ENCODE assay signal across 9 cellular contexts in genomic region chr3:196080517-196080841, GRCh38. TPM values are rescaled to one million over a fixed set of nuclear protein-coding genes. Genes with fewer than 3 reads are reported as not detected.
DNase-seq lines count a peak whose midpoint lies in the region; ATAC-seq, FAIRE-seq and TF ChIP-seq lines count a peak whose summit lies in the region.
"Had no signal": no experiment of that assay in that cellular context is flagged by ENCODE, and none has a peak within 500 bp of the region (broad histone marks: within the 10 kb centered on the region; RNA-seq: fewer than 3 reads in every experiment).

No MANE protein-coding gene starts in this region.

- no peaks in the 10 kb centered on the region for H3K9me3 Mint-ChIP-seq in activated CD4-positive, alpha-beta T cell treated with anti-CD3 and anti-CD28 coated beads, Interleukin-2, amount 10 ng/mL, durations not matched to agents 24 days and 14 days
- no peaks in the 10 kb centered on the region for H3K9me3 Mint-ChIP-seq in activated T-helper 1 cell treated with anti-CD3 and anti-CD28 coated beads, Interleukin-12 subunit alpha, Interleukin-12 subunit beta, Interleukin-2, Interleukin-4 antibody, amounts not matched to agents 30 ng/mL and 10 ng/mL and 1 ng/mL, durations not matched to agents 14 hours and 24 hours and 36 hours

- dilution Hi-C loops in keratinocyte (cut with MboI; ENCODE audit: extremely low pct_ligation_motif_present, low sequenced_read_pairs) = no loop called here

- H3K36me3 ChIP-seq in keratinocyte (ENCODE audit: control insufficient read depth in 2 of 2, extremely low read depth in 1 of 2, insufficient read depth in 2 of 2, low read length in 2 of 2) (peaks cover 4 to 16% of the 10 kb centered on the region in 2 experiments), suprapubic skin (peaks cover 9% of the 10 kb centered on the region)

- H3K9me1 ChIP-seq in keratinocyte (ENCODE audit: control insufficient read depth, extremely low read depth, insufficient read depth, low read length) = peaks cover 3% of the 10 kb centered on the region

- peaks cover 40% of the 10 kb centered on the region for H3K36me3 Mint-ChIP-seq in activated CD4-positive, alpha-beta T cell treated with anti-CD3 and anti-CD28 coated beads, Interleukin-2, amount 10 ng/mL, durations not matched to agents 24 days and 14 days (ENCODE audit: low read depth)
- peaks cover 37% of the 10 kb centered on the region for H3K36me3 Mint-ChIP-seq in activated T-helper 1 cell treated with anti-CD3 and anti-CD28 coated beads, Interleukin-12 subunit alpha, Interleukin-12 subunit beta, Interleukin-2, Interleukin-4 antibody, amounts not matched to agents 30 ng/mL and 10 ng/mL and 1 ng/mL, durations not matched to agents 14 hours and 24 hours and 36 hours (ENCODE audit: low read depth)

- H3K4me1 Mint-ChIP-seq in activated CD4-positive, alpha-beta T cell treated with anti-CD3 and anti-CD28 coated beads, Interleukin-2, amount 10 ng/mL, durations not matched to agents 24 days and 14 days = peaks cover 36% of the 10 kb centered on the region
- peaks cover 44% of the 10 kb centered on the region for H3K4me1 Mint-ChIP-seq in activated T-helper 1 cell treated with anti-CD3 and anti-CD28 coated beads, Interleukin-12 subunit alpha, Interleukin-12 subunit beta, Interleukin-2, Interleukin-4 antibody, amounts not matched to agents 30 ng/mL and 10 ng/mL and 1 ng/mL, durations not matched to agents 14 hours and 24 hours and 36 hours (ENCODE audit: low read depth)

- intact Hi-C loops in activated CD4-positive, alpha-beta T cell treated with anti-CD3 and anti-CD28 coated beads, Interleukin-2, amount 10 ng/mL, durations not matched to agents 24 days and 14 days (cut with micrococcal nuclease) = loop anchor here (5.0 kb wide), 1 partner anchor 422 kb away; the partner anchor contains the start of gene RNF168
- intact Hi-C loops in activated T-helper 1 cell treated with anti-CD3 and anti-CD28 coated beads, Interleukin-12 subunit alpha, Interleukin-12 subunit beta, Interleukin-2, Interleukin-4 antibody, amounts not matched to agents 30 ng/mL and 10 ng/mL and 1 ng/mL, durations not matched to agents 14 hours and 24 hours and 36 hours (cut with micrococcal nuclease) = loop anchor here (5.0 kb wide), 1 partner anchor 173 kb away; the partner anchor contains the start of gene TNK2

- H3K79me2 ChIP-seq in keratinocyte (ENCODE audit: control insufficient read depth, insufficient read depth, low read length) = peaks cover 61% of the 10 kb centered on the region

- TF ChIP-seq POLR2A in suprapubic skin (IDR thresholded peaks at IDR 0.05) = no peak

- H3K27ac ChIP-seq in keratinocyte (ENCODE audit: control insufficient read depth, insufficient read depth, low read length) (peak overlapping the region; percentile 82), suprapubic skin (no peak overlapping the region)

- peak overlapping the region; percentile 92 for H3K27ac Mint-ChIP-seq in activated CD4-positive, alpha-beta T cell treated with anti-CD3 and anti-CD28 coated beads, Interleukin-2, amount 10 ng/mL, durations not matched to agents 24 days and 14 days
- H3K27ac Mint-ChIP-seq in activated T-helper 1 cell treated with anti-CD3 and anti-CD28 coated beads, Interleukin-12 subunit alpha, Interleukin-12 subunit beta, Interleukin-2, Interleukin-4 antibody, amounts not matched to agents 30 ng/mL and 10 ng/mL and 1 ng/mL, durations not matched to agents 14 hours and 24 hours and 36 hours = peak overlapping the region; percentile 98

- peak; percentile 64 for DNase-seq in activated CD4-positive, alpha-beta T cell treated with anti-CD3 and anti-CD28 coated beads, Interleukin-2, amount 10 ng/mL, durations not matched to agents 24 days and 14 days
- DNase-seq in activated CD4-positive, alpha-beta T cell treated with anti-CD3 and anti-CD28 coated beads, Interleukin-2, amount 50 U/mL, for 1 hour = no peak
- no peak for DNase-seq in activated T-helper 1 cell treated with anti-CD3 and anti-CD28 coated beads, Interleukin-12 subunit alpha, Interleukin-12 subunit beta, Interleukin-2, Interleukin-4 antibody, amounts not matched to agents 30 ng/mL and 10 ng/mL and 1 ng/mL, durations not matched to agents 14 hours and 24 hours and 36 hours (ENCODE audit: low spot score)
- DNase-seq in keratinocyte (ENCODE audit: low read depth, low spot score) = no peak
- no peak for DNase-seq in suprapubic skin (ENCODE audit: low spot score in 2 of 2)
- DNase-seq in NCI-H146 treated with DMSO at 0.1 percent for 48 hours (lab: John Stamatoyannopoulos, UW; ENCODE audit: unreplicated experiment) = no peak
- DNase-seq in activated gamma-delta T cell (lab: John Stamatoyannopoulos, UW) = no peak
- DNase-seq: NCI-H2107 had no signal

- TF ChIP-seq EP300 in suprapubic skin (IDR thresholded peaks at IDR 0.05) = no peak

- peaks cover 23% of the 10 kb centered on the region for H4K20me1 ChIP-seq in keratinocyte (ENCODE audit: control insufficient read depth, extremely low read depth, insufficient read depth, low read length)

- H3K9ac ChIP-seq in keratinocyte (ENCODE audit: control insufficient read depth, extremely low read depth, insufficient read depth, low read length) = peak overlapping the region; percentile 87

- H3K27me3 ChIP-seq in keratinocyte (ENCODE audit: control insufficient read depth, extremely low read depth, insufficient read depth, low read length) (no peaks in the 10 kb centered on the region), suprapubic skin (no peaks in the 10 kb centered on the region)

- TF ChIP-seq CTCF in keratinocyte (optimal IDR thresholded peaks at IDR 0.05 in 1 of 3, IDR thresholded peaks at IDR 0.05 in 1 of 3, conservative IDR thresholded peaks at IDR 0.05 in 1 of 3; ENCODE audit: extremely low read depth in 1 of 3, insufficient read depth in 2 of 3, low read length in 3 of 3) (no peak), suprapubic skin (IDR thresholded peaks at IDR 0.05) (no peak)

- no peak for ATAC-seq in GM19351 (IDR thresholded peaks at IDR 0.05; ENCODE audit: unreplicated experiment)

- no peaks in the 10 kb centered on the region for H3K27me3 Mint-ChIP-seq in activated CD4-positive, alpha-beta T cell treated with anti-CD3 and anti-CD28 coated beads, Interleukin-2, amount 10 ng/mL, durations not matched to agents 24 days and 14 days
- no peaks in the 10 kb centered on the region for H3K27me3 Mint-ChIP-seq in activated T-helper 1 cell treated with anti-CD3 and anti-CD28 coated beads, Interleukin-12 subunit alpha, Interleukin-12 subunit beta, Interleukin-2, Interleukin-4 antibody, amounts not matched to agents 30 ng/mL and 10 ng/mL and 1 ng/mL, durations not matched to agents 14 hours and 24 hours and 36 hours (ENCODE audit: insufficient read depth)

- 62% methylated on average over 8 of the region's 8 CpGs for WGBS in suprapubic skin

- H3K4me1 ChIP-seq in keratinocyte (ENCODE audit: control insufficient read depth, extremely low read depth, insufficient read depth, low read length) (peaks cover 19% of the 10 kb centered on the region), suprapubic skin (peaks cover 31% of the 10 kb centered on the region)

- H2AFZ ChIP-seq in keratinocyte (ENCODE audit: control insufficient read depth, low read length) = no peak overlapping the region

- H3K4me3 ChIP-seq in keratinocyte (ENCODE audit: control insufficient read depth in 2 of 3, extremely low read depth in 1 of 3, insufficient read depth in 2 of 3, low read depth in 1 of 3, low read length in 3 of 3) = peak overlapping the region; percentile 98 to 100 (median 99)
- H3K4me3 ChIP-seq in suprapubic skin = peak overlapping the region; percentile 99

- H3K9me3 ChIP-seq in keratinocyte (ENCODE audit: control insufficient read depth, low read depth, low read length) = no peaks in the 10 kb centered on the region
- no peaks in the 10 kb centered on the region for H3K9me3 ChIP-seq in suprapubic skin

- H3K4me3 Mint-ChIP-seq in activated CD4-positive, alpha-beta T cell treated with anti-CD3 and anti-CD28 coated beads, Interleukin-2, amount 10 ng/mL, durations not matched to agents 24 days and 14 days = peak overlapping the region; percentile 89
- H3K4me3 Mint-ChIP-seq in activated T-helper 1 cell treated with anti-CD3 and anti-CD28 coated beads, Interleukin-12 subunit alpha, Interleukin-12 subunit beta, Interleukin-2, Interleukin-4 antibody, amounts not matched to agents 30 ng/mL and 10 ng/mL and 1 ng/mL, durations not matched to agents 14 hours and 24 hours and 36 hours = peak overlapping the region; percentile 100

- no peak for FAIRE-seq in keratinocyte (lab: Jason Lieb, UNC)

- peak overlapping the region; percentile 97 for H3K4me2 ChIP-seq in keratinocyte (ENCODE audit: control insufficient read depth, extremely low read depth, insufficient read depth, low read depth, low read length)

RNA-seq across cellular contexts. Expression of gene TFRC, which starts 1.4 kb away (rescaled TPM):
- 725 and 748 TPM in 2 replicates for total RNA-seq in activated CD4-positive, alpha-beta T cell treated with anti-CD3 and anti-CD28 coated beads, Interleukin-2, amount 10 ng/mL, durations not matched to agents 24 days and 14 days
- 791 TPM in 2 replicates for total RNA-seq in activated T-helper 1 cell treated with anti-CD3 and anti-CD28 coated beads, Interleukin-12 subunit alpha, Interleukin-12 subunit beta, Interleukin-2, Interleukin-4 antibody, amounts not matched to agents 30 ng/mL and 10 ng/mL and 1 ng/mL, durations not matched to agents 14 hours and 24 hours and 36 hours
- polyA plus RNA-seq in keratinocyte = 57.2 to 125 TPM (median 109 TPM) in 3 replicates
- polyA plus RNA-seq in keratinocyte (2011; ENCODE audit: low read depth) = 84.5 TPM
- polyA plus RNA-seq in keratinocyte (2011; cell fraction: cytosol; rRNA removed) = 21.8 and 51.8 TPM in 2 replicates
- polyA plus RNA-seq in keratinocyte (2011; cell fraction: nucleus; rRNA removed) = 153 and 229 TPM in 2 replicates
- 38.0 and 65.3 TPM in 2 replicates for polyA plus RNA-seq in keratinocyte (2012; ENCODE audit: low replicate concordance)
- 45.5 to 232 TPM (median 222 TPM) in 3 replicates for polyA minus RNA-seq in keratinocyte
- 95.3 TPM for polyA minus RNA-seq in keratinocyte (2011; cell fraction: cytosol; rRNA and poly(A)+ RNA removed)
- polyA minus RNA-seq in keratinocyte (2011; cell fraction: nucleus; rRNA and poly(A)+ RNA removed) = 311 and 404 TPM in 2 replicates
- total RNA-seq in suprapubic skin = 100 to 1,000 TPM in 1 of 4 donors, 10 to 100 TPM in 3; 67.6 to 163 (median 70.4) TPM
